Comparison of ENCODE assay signal across 20 cellular contexts in the genomic region with DNA sequence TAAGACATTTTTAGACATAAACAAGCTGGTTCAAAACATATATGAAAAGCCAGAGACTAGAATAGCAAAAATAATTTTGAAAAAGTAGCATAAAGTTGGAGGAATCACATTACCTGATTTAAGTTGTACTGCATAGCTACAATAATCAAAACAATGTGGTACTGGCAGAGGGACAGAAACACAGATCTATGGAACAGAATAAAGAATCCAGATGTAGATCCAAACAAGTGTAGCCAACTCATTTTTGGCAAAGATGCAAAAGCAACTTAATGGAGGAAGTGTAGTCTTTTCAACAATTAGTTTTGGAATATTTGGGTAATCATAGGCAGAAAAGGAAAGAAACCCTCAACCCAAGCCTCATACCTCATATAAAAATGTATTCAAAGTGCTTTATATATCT.
"Had no signal": no experiment of that assay in that cellular context is flagged by ENCODE, and none has a peak within 500 bp of the region (broad histone marks: within the 10 kb centered on the region; RNA-seq: fewer than 3 reads in every experiment).

No MANE protein-coding gene starts in this region.

- H3K4me3 ChIP-seq: heart right ventricle, left lung, mucosa of descending colon, neural progenitor cell, right lobe of liver, thoracic aorta, tibial nerve, upper lobe of left lung had no signal

- ATAC-seq: effector memory CD8-positive, alpha-beta T cell; heart right ventricle; left cardiac atrium; left lung; mucosa of descending colon; right lobe of liver; stimulated activated naive B cell treated with anti-CD40 and anti-IgM and Interleukin-4, amounts not matched to agents 10 μg/mL and 1 μg/mL and 100 μg/mL, for 72 hours had no signal

- DNase-seq: cortex of kidney; effector memory CD8-positive, alpha-beta T cell; foreskin melanocyte; glutamatergic neuron; heart right ventricle; hippocampal formation; left cardiac atrium; left lung; mesenchymal stem cell; mucosa of descending colon; naive B cell; right lobe of liver; small intestine; stimulated activated CD4-positive, alpha-beta T cell treated with anti-CD3 and anti-CD28 coated beads, Interleukin-15, amount 100 ng/mL, for 24 hours; stimulated activated CD4-positive, alpha-beta T cell treated with anti-CD3 and anti-CD28 coated beads, Interleukin-2, amount 100 ng/mL, for 48 hours; stimulated activated naive B cell treated with anti-CD40 and anti-IgM and Interleukin-4, amounts not matched to agents 10 μg/mL and 1 μg/mL and 100 μg/mL, for 72 hours; upper lobe of left lung had no signal
